In the genomic region with DNA sequence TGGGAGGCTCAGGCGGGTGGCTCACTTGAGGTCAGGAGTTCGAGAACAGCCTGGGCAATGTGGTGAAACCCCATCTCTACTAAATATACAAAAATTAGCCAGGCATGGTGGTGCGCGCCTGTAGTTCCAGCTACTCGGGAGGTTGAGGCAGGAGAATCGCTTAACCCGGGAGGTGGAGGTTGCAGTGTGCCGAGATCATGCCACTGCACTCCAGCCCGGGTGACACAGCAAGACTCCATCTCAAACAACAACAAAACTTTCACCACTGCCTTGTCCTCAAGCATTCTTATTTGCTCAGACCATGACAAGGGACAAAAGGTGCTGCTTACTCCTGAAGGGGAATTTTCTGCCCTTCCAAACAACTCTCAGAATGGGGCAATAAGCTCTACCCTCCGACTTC, we compare ENCODE assay signal across 6 cellular contexts.
DNase-seq lines count a peak whose midpoint lies in the region; ATAC-seq and TF ChIP-seq lines count a peak whose summit lies in the region.
"Not testable (repeated sequence)": the region's sequence is repeated elsewhere in the genome, so short reads cannot be mapped to it uniquely, and the experiment has no call there.

No MANE protein-coding gene starts in this region.

- 0 out of 2 replicates have a peak overlapping the region, but pooled peaks have one; percentile 35 for H3K4me2 ChIP-seq in GM23338
- H3K4me2 ChIP-seq in PC-9: not testable (repeated sequence)

- H3K27ac ChIP-seq in GM23338 (ENCODE audit: low read depth): peak overlapping the region; percentile 21; the same call in 1 of the 2 replicates
- not testable (repeated sequence) for H3K27ac ChIP-seq in PC-9; endodermal cell (ENCODE audit: low read depth, low read length)
- H3K27ac ChIP-seq in thyroid gland: peak overlapping the region; percentile 79 to 94 (median 79)

- TSS peak; percentile 5 for BruUV-seq in PC-9 (replicated peaks; lab: Mats Ljungman, UMichigan)

- H3K4me3 ChIP-seq in GM23338; PC-9; endodermal cell (ENCODE audit: low read length); thyroid gland (replicated peaks in 1 of 3): not testable (repeated sequence)

- H3K27me3 ChIP-seq in GM23338 (ENCODE audit: insufficient read depth); PC-9 (ENCODE audit: insufficient read depth, low read depth); endodermal cell (ENCODE audit: control insufficient read depth, insufficient read depth, low read length, poor library complexity, severe bottlenecking); thyroid gland: not testable (repeated sequence)

- H3K9me2 ChIP-seq in GM23338 (ENCODE audit: insufficient read depth); PC-9 (ENCODE audit: insufficient read depth): not testable (repeated sequence)

- not testable (repeated sequence) for H3K9me3 Mint-ChIP-seq in GM23338, endodermal cell, nephron
- H3K9me3 Mint-ChIP-seq in activated CD8-positive, alpha-beta T cell treated with anti-CD3 and anti-CD28 coated beads, Interleukin-2, amount 10 ng/mL, durations not matched to agents 7 days and 5 days (ENCODE audit: insufficient read depth): peaks cover 23% of the 10 kb centered on the region

- not testable (repeated sequence) for H3F3A ChIP-seq in GM23338 (replicated peaks; ENCODE audit: low read depth); PC-9 (ENCODE audit: insufficient read depth, low read depth)

- not testable (repeated sequence) for H3K9me3 ChIP-seq in PC-9 (ENCODE audit: insufficient read depth, low read depth); endodermal cell (ENCODE audit: control insufficient read depth, low read length); thyroid gland

- TF ChIP-seq CTCF in GM23338 (conservative IDR thresholded peaks at IDR 0.05; ENCODE audit: low read depth in 2 of 2); PC-9 (conservative IDR thresholded peaks at IDR 0.05); endodermal cell (conservative IDR thresholded peaks at IDR 0.05); nephron (IDR thresholded peaks at IDR 0.05; ENCODE audit: unreplicated experiment in 3 of 3); thyroid gland (IDR thresholded peaks at IDR 0.05): not testable (repeated sequence)

- H3K36me3 Mint-ChIP-seq in GM23338 (ENCODE audit: low read depth) (peaks cover 80% of the 10 kb centered on the region), endodermal cell (ENCODE audit: low read depth) (peaks cover 65% of the 10 kb centered on the region), nephron (ENCODE audit: low read depth) (peaks cover 50% of the 10 kb centered on the region)
- H3K36me3 Mint-ChIP-seq in activated CD8-positive, alpha-beta T cell treated with anti-CD3 and anti-CD28 coated beads, Interleukin-2, amount 10 ng/mL, durations not matched to agents 7 days and 5 days (ENCODE audit: low read depth): peaks cover 44% of the 10 kb centered on the region

- peaks cover 18% of the 10 kb centered on the region; the same call in 1 of the 2 replicates for H3K36me3 ChIP-seq in GM23338 (ENCODE audit: insufficient read depth)
- H3K36me3 ChIP-seq in PC-9 (ENCODE audit: low read depth): not testable (repeated sequence)
- H3K36me3 ChIP-seq in endodermal cell (ENCODE audit: control insufficient read depth, insufficient read depth, low read length): peaks cover 29% of the 10 kb centered on the region
- peaks cover 14 to 26% of the 10 kb centered on the region in 2 donors for H3K36me3 ChIP-seq in thyroid gland

- WGBS in endodermal cell (ENCODE audit: insufficient coverage in 1 of 2, insufficient read length in 1 of 2), 2 experiments: 87 to 95% methylated on average over 8 to 10 of the region's 10 CpGs
- 69 to 70% methylated on average over 10 of the region's 10 CpGs for WGBS in thyroid gland, 2 donors

- intact Hi-C loops in PC-9 (cut with micrococcal nuclease; ENCODE audit: unreplicated experiment); thyroid gland (cut with DNase I): not testable (repeated sequence)

- DNase-seq in GM23338 (ENCODE audit: low spot score); PC-9; activated CD8-positive, alpha-beta T cell treated with anti-CD3 and anti-CD28 coated beads, Interleukin-2, amount 10 ng/mL, durations not matched to agents 7 days and 5 days; endodermal cell: not testable (repeated sequence)
- peak; percentile 58 to 61 for DNase-seq in thyroid gland

- H2AFZ ChIP-seq in GM23338, PC-9: not testable (repeated sequence)

- peaks cover 22% of the 10 kb centered on the region for H3K4me1 Mint-ChIP-seq in GM23338
- H3K4me1 Mint-ChIP-seq in activated CD8-positive, alpha-beta T cell treated with anti-CD3 and anti-CD28 coated beads, Interleukin-2, amount 10 ng/mL, durations not matched to agents 7 days and 5 days (ENCODE audit: low read depth): peaks cover 72% of the 10 kb centered on the region
- H3K4me1 Mint-ChIP-seq in endodermal cell: peaks cover 19% of the 10 kb centered on the region
- not testable (repeated sequence) for H3K4me1 Mint-ChIP-seq in nephron

- H3K9ac ChIP-seq in endodermal cell (ENCODE audit: extremely low read depth, low read length, poor library complexity, severe bottlenecking): not testable (repeated sequence)

- not testable (repeated sequence) for H4K20me1 ChIP-seq in GM23338 (replicated peaks; ENCODE audit: insufficient read depth); PC-9 (ENCODE audit: insufficient read depth)

- peak in 1 of 2 donors; percentile 33 for TF ChIP-seq POLR2A in thyroid gland (IDR thresholded peaks at IDR 0.05)

- peaks cover 20% of the 10 kb centered on the region for H3K4me1 ChIP-seq in GM23338 (ENCODE audit: insufficient read depth)
- not testable (repeated sequence) for H3K4me1 ChIP-seq in PC-9 (replicated peaks; ENCODE audit: insufficient read depth); endodermal cell (ENCODE audit: control insufficient read depth, insufficient read depth, low read length)
- peaks cover 28 to 46% of the 10 kb centered on the region in 2 donors for H3K4me1 ChIP-seq in thyroid gland

- not testable (repeated sequence) for H3K4me3 Mint-ChIP-seq in GM23338; activated CD8-positive, alpha-beta T cell treated with anti-CD3 and anti-CD28 coated beads, Interleukin-2, amount 10 ng/mL, durations not matched to agents 7 days and 5 days; endodermal cell; nephron

- H3K79me2 ChIP-seq in GM23338 (replicated peaks; ENCODE audit: insufficient read depth): not testable (repeated sequence)
- H3K79me2 ChIP-seq in PC-9 (ENCODE audit: low read depth): peaks cover 12% of the 10 kb centered on the region; the same call in 1 of the 2 replicates

- CTCF ChIA-PET in PC-9 (lab: Charles Lee): not testable (repeated sequence)
- CTCF ChIA-PET in activated CD8-positive, alpha-beta T cell treated with anti-CD3 and anti-CD28 coated beads, Interleukin-2, amount 10 ng/mL, durations not matched to agents 7 days and 5 days (lab: Charles Lee): interaction anchor here (1.5 kb wide), 1 partner anchor 110 kb away, joined by 5 read pairs; no protein-coding TSS in a partner anchor

- ATAC-seq in GM23338; activated CD8-positive, alpha-beta T cell treated with anti-CD3 and anti-CD28 coated beads, Interleukin-2, amount 10 ng/mL, durations not matched to agents 7 days and 5 days: not testable (repeated sequence)

- H3K27ac Mint-ChIP-seq in GM23338 (peak overlapping the region; percentile 60), endodermal cell (peak overlapping the region; percentile 56), nephron (peak overlapping the region in 2 of 3 experiments; percentile 89 to 95)
- peak overlapping the region; percentile 94 for H3K27ac Mint-ChIP-seq in activated CD8-positive, alpha-beta T cell treated with anti-CD3 and anti-CD28 coated beads, Interleukin-2, amount 10 ng/mL, durations not matched to agents 7 days and 5 days

- not testable (repeated sequence) for H3K27me3 Mint-ChIP-seq in GM23338 (ENCODE audit: insufficient read depth, low read depth, poor library complexity); activated CD8-positive, alpha-beta T cell treated with anti-CD3 and anti-CD28 coated beads, Interleukin-2, amount 10 ng/mL, durations not matched to agents 7 days and 5 days (ENCODE audit: low read depth); endodermal cell (ENCODE audit: insufficient read depth); nephron (ENCODE audit: low read depth)

- POLR2A ChIA-PET in PC-9 (lab: Charles Lee; ENCODE audit: unreplicated experiment); activated CD8-positive, alpha-beta T cell treated with anti-CD3 and anti-CD28 coated beads, Interleukin-2, amount 10 ng/mL, durations not matched to agents 7 days and 5 days (lab: Charles Lee): not testable (repeated sequence)
